In genomic region chr5:132778129-132778528, GRCh38 we compare ENCODE assay signal across 10 cellular contexts. TPM values are rescaled to one million over a fixed set of nuclear protein-coding genes. Genes with fewer than 3 reads are reported as not detected.
DNase-seq lines count a peak whose midpoint lies in the region; ATAC-seq and TF ChIP-seq lines count a peak whose summit lies in the region.
"Had no signal": no experiment of that assay in that cellular context is flagged by ENCODE, and none has a peak within 500 bp of the region (broad histone marks: within the 10 kb centered on the region; RNA-seq: fewer than 3 reads in every experiment).

No MANE protein-coding gene starts in this region.

- POLR2A ChIA-PET in HEK293 (lab: Yijun Ruan, JAX): interaction anchor here (1.1 to 1.4 kb wide), 3 partner anchors 41 to 278 kb away, joined by 3 to 4 read pairs (median 4); partner anchors contain the start of gene KIF3A

- H3K27ac ChIP-seq in HEK293 (ENCODE audit: extremely low read depth, low read depth, low read length): no peak overlapping the region

- TF ChIP-seq CTCF in HEK293 (tag by site-specific recombination; IDR thresholded peaks at IDR 0.05): no peak
- no peak for TF ChIP-seq CTCF in BE2C (IDR thresholded peaks at IDR 0.05; ENCODE audit: low read depth, low read length)

- H3K9me3 Mint-ChIP-seq in activated naive CD8-positive, alpha-beta T cell (ENCODE audit: low read depth): no peaks in the 10 kb centered on the region
- H3K9me3 Mint-ChIP-seq in immature natural killer cell: no peaks in the 10 kb centered on the region
- H3K9me3 Mint-ChIP-seq in stimulated activated effector memory CD8-positive, alpha-beta T cell treated with anti-CD3 and anti-CD28 coated beads, Interleukin-12 subunit alpha, Interleukin-12 subunit beta, amount 100 ng/mL, for 72 hours: no peaks in the 10 kb centered on the region

- H3K4me3 ChIP-seq in HEK293 (ENCODE audit: low read depth, low read length) (no peak overlapping the region), BE2C (ENCODE audit: low read depth, low read length) (no peak overlapping the region)

- no peaks in the 10 kb centered on the region for H3K36me3 Mint-ChIP-seq in activated naive CD8-positive, alpha-beta T cell
- no peaks in the 10 kb centered on the region for H3K36me3 Mint-ChIP-seq in immature natural killer cell
- H3K36me3 Mint-ChIP-seq in stimulated activated effector memory CD8-positive, alpha-beta T cell treated with anti-CD3 and anti-CD28 coated beads, Interleukin-12 subunit alpha, Interleukin-12 subunit beta, amount 100 ng/mL, for 72 hours: no peaks in the 10 kb centered on the region

- H3K27me3 ChIP-seq in BE2C: no peaks in the 10 kb centered on the region

- DNase-seq in immature natural killer cell (no peak), DMS53 (lab: John Stamatoyannopoulos, UW) (no peak), BE2C (no peak), H4 (ENCODE audit: low spot score) (no peak)
- peak in 1 of 2 donors; percentile 50 for DNase-seq in stimulated activated effector memory CD8-positive, alpha-beta T cell treated with anti-CD3 and anti-CD28 coated beads, Interleukin-12 subunit alpha, Interleukin-12 subunit beta, amount 100 ng/mL, for 72 hours (ENCODE audit: low spot score in 2 of 2)
- DNase-seq: activated gamma-delta T cell treated with Interleukin-2 at 50 U/mL for 16 hours; NK-92 treated with Interleukin-12 subunit alpha and Interleukin-12 subunit beta, amount 100 ng/mL, for 24 hours had no signal

- H3K4me3 Mint-ChIP-seq in activated naive CD8-positive, alpha-beta T cell: peak overlapping the region; percentile 82
- H3K4me3 Mint-ChIP-seq in immature natural killer cell: peak overlapping the region; percentile 64 to 87 (median 72)
- H3K4me3 Mint-ChIP-seq in stimulated activated effector memory CD8-positive, alpha-beta T cell treated with anti-CD3 and anti-CD28 coated beads, Interleukin-12 subunit alpha, Interleukin-12 subunit beta, amount 100 ng/mL, for 72 hours: peak overlapping the region; percentile 78

- H3K36me3 ChIP-seq in HEK293 (ENCODE audit: control insufficient read depth in 2 of 2, insufficient read depth in 1 of 2, low read length in 2 of 2) (peaks cover 0 to 5% of the 10 kb centered on the region in 2 experiments; a peak in 1 of 3 replicates), BE2C (no peaks in the 10 kb centered on the region)

- H3K9me3 ChIP-seq in HEK293 (ENCODE audit: control insufficient read depth, insufficient read depth, low read depth, low read length): no peaks in the 10 kb centered on the region
- H3K9me3 ChIP-seq in BE2C: no peaks in the 10 kb centered on the region

- H3K4me1 ChIP-seq in HEK293 (ENCODE audit: control insufficient read depth, insufficient read depth, low read length) (no peaks in the 10 kb centered on the region), BE2C (peaks cover 20% of the 10 kb centered on the region)

- CTCF ChIA-PET in HEK293 (lab: Yijun Ruan, JAX): interaction anchor here (0.8 to 1.0 kb wide), 4 partner anchors 11 to 42 kb away, joined by 3 to 5 read pairs (median 4); no protein-coding TSS in a partner anchor

- peaks cover 23% of the 10 kb centered on the region for H3K4me1 Mint-ChIP-seq in activated naive CD8-positive, alpha-beta T cell (ENCODE audit: low read depth)
- peaks cover 14 to 26% of the 10 kb centered on the region in 2 donors for H3K4me1 Mint-ChIP-seq in immature natural killer cell
- H3K4me1 Mint-ChIP-seq in stimulated activated effector memory CD8-positive, alpha-beta T cell treated with anti-CD3 and anti-CD28 coated beads, Interleukin-12 subunit alpha, Interleukin-12 subunit beta, amount 100 ng/mL, for 72 hours: peaks cover 39% of the 10 kb centered on the region

- H3K27me3 Mint-ChIP-seq in activated naive CD8-positive, alpha-beta T cell: peaks cover 13% of the 10 kb centered on the region
- H3K27me3 Mint-ChIP-seq in immature natural killer cell (ENCODE audit: low read depth in 3 of 3): peaks cover 5 to 14% (median 9%) of the 10 kb centered on the region in 3 donors

- peak overlapping the region; percentile 78 for H3K27ac Mint-ChIP-seq in activated naive CD8-positive, alpha-beta T cell
- H3K27ac Mint-ChIP-seq in immature natural killer cell: peak overlapping the region in 5 of 6 donors; percentile 13 to 75 (median 17)
- H3K27ac Mint-ChIP-seq in stimulated activated effector memory CD8-positive, alpha-beta T cell treated with anti-CD3 and anti-CD28 coated beads, Interleukin-12 subunit alpha, Interleukin-12 subunit beta, amount 100 ng/mL, for 72 hours: peak overlapping the region; percentile 88

- no peak for ATAC-seq in stimulated activated effector memory CD8-positive, alpha-beta T cell treated with anti-CD3 and anti-CD28 coated beads, Interleukin-12 subunit alpha, Interleukin-12 subunit beta, amount 100 ng/mL, for 72 hours
- ATAC-seq in GM18909 (IDR thresholded peaks at IDR 0.05; ENCODE audit: poor library complexity, unreplicated experiment): no peak

TF ChIP-seq in HEK293, 187 proteins besides CTCF, POLR2A, EP300 and RAD21:
- TF ChIP-seq ZBTB17 (tag by site-specific recombination; IDR thresholded peaks at IDR 0.05) (0 out of 2 replicates have a peak, but pooled peaks have one; percentile 17), PATZ1 (tag by site-specific recombination; IDR thresholded peaks at IDR 0.05) (0 out of 2 replicates have a peak, but pooled peaks have one; percentile 14)
- TF ChIP-seq, protein P1, sequence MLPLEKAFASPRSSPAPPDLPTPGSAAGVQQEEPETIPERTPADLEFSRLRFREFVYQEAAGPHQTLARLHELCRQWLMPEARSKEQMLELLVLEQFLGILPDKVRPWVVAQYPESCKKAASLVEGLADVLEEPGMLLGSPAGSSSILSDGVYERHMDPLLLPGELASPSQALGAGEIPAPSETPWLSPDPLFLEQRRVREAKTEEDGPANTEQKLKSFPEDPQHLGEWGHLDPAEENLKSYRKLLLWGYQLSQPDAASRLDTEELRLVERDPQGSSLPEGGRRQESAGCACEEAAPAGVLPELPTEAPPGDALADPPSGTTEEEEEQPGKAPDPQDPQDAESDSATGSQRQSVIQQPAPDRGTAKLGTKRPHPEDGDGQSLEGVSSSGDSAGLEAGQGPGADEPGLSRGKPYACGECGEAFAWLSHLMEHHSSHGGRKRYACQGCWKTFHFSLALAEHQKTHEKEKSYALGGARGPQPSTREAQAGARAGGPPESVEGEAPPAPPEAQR (tag by site-specific recombination; IDR thresholded peaks at IDR 0.05): no peak

RNA-seq across cellular contexts. Expression of gene SEPTIN8, which starts 1.1 kb away (rescaled TPM):
- polyA plus RNA-seq in immature natural killer cell: 1 to 10 TPM in 2 of 3 donors, under 1 TPM in 1; 0.79 to 1.3 (median 1.2) TPM
- polyA plus RNA-seq in BE2C (2012; ENCODE audit: insufficient read depth, insufficient read length, low read depth): 34.7 TPM
- 30.3 and 33.7 TPM in 2 replicates for total RNA-seq in H4 (2014; rRNA removed; shearing (Covaris generic))

RNA-seq across cellular contexts. Expression of gene CCNI2, which starts 30.9 kb away (rescaled TPM):
- 1 to 10 TPM in 1 of 3 donors, under 1 TPM in 1, not detected in 1; 0.13 to 1.3 TPM for polyA plus RNA-seq in immature natural killer cell
- polyA plus RNA-seq in BE2C (2012; ENCODE audit: insufficient read depth, insufficient read length, low read depth): 3.1 TPM
- total RNA-seq in H4 (2014; rRNA removed; shearing (Covaris generic)): not detected in 2 replicates

RNA-seq across cellular contexts. Expression of gene SOWAHA, which starts 35.0 kb away (rescaled TPM):
- not detected for polyA plus RNA-seq in immature natural killer cell
- polyA plus RNA-seq in BE2C (2012; ENCODE audit: insufficient read depth, insufficient read length, low read depth): not detected
- total RNA-seq in H4 (2014; rRNA removed; shearing (Covaris generic)): 0.08 TPM in 1 of 2 replicates, not detected in the other

RNA-seq across cellular contexts. Expression of gene KIF3A, which starts 40.8 kb away (rescaled TPM):
- 10 to 100 TPM in 1 of 3 donors, 1 to 10 TPM in 2; 7.4 to 13.5 (median 8.2) TPM for polyA plus RNA-seq in immature natural killer cell
- 5.9 TPM for polyA plus RNA-seq in BE2C (2012; ENCODE audit: insufficient read depth, insufficient read length, low read depth)
- 4.8 and 7.1 TPM in 2 replicates for total RNA-seq in H4 (2014; rRNA removed; shearing (Covaris generic))

RNA-seq across cellular contexts. Expression of gene SHROOM1, which starts 52.3 kb away (rescaled TPM):
- polyA plus RNA-seq in immature natural killer cell: 1 to 10 TPM in 1 of 3 donors, not detected in 2; 1.4 TPM
- 1.9 TPM for polyA plus RNA-seq in BE2C (2012; ENCODE audit: insufficient read depth, insufficient read length, low read depth)
- total RNA-seq in H4 (2014; rRNA removed; shearing (Covaris generic)): 0.91 and 9.0 TPM in 2 replicates

Comparison
In these comparisons a context has a peak if more than half of its experiments do, and no peak if none do; other contexts are left out.
1. H3K27ac Mint-ChIP-seq: peak in every context shown above with its lines; median percentile 88 in stimulated activated effector memory CD8-positive, alpha-beta T cell treated with anti-CD3 and anti-CD28 coated beads, Interleukin-12 subunit alpha, Interleukin-12 subunit beta, amount 100 ng/mL, for 72 hours; 78 in activated naive CD8-positive, alpha-beta T cell; 17 in immature natural killer cell.